In the genomic region with DNA sequence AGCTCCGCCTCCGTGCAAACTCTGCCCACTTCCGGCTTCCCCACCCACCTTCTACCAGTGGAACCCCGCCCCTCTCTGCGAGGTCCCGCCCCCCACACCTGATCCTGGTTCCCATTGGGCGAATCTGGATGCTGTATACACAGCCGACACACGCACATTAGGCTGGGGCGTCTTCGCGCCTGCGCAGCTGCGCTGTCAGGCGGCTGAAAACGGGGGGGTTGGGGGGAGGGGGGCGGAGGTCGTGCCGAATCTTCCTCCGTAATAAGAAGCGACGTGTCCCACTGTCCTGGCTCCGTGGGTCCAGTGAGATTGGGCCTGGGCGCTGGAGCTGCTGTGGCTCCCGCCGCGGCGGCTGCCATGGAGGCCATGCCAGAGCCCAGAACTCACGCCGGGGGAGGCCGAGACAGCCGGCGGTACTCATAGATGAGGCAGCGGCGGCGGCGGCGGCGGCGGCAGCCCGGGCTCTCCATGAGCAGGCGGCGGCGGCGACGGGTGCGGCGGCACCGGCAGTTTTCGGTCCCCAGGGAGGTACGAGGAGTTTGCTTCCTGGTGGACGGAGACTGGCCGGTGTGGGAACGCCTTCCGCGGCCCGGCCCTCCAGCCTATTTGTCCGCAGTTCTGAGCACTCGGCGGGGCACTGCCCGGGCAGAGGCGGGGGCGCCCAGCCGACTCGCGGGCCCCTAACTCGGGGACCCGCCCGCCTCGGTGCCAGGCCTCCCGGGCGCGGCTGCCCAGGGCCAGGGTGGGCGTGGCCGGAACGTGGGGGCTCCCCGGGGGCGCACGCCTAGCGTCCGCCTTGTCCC, we compare ENCODE assay signal across 8 cellular contexts.
DNase-seq lines count a peak whose midpoint lies in the region; ATAC-seq and TF ChIP-seq lines count a peak whose summit lies in the region.

No MANE protein-coding gene starts in this region.

- peak overlapping the region; percentile 76 for H3K4me3 ChIP-seq in LNCaP clone FGC (ENCODE audit: low read depth, low read length)

- peak overlapping the region; percentile 92 for H3K27ac Mint-ChIP-seq in activated T-helper 2 cell treated with anti-CD3 and anti-CD28 coated beads, Interferon-gamma antibody, Interleukin-2, Interleukin-4, amounts not matched to agents 10 μg/mL and 5 μg/mL and 100 μg/mL, durations not matched to agents 14 hours and 24 hours and 36 hours
- peak overlapping the region; percentile 88 to 97 for H3K27ac Mint-ChIP-seq in natural killer cell

- H3K9me3 Mint-ChIP-seq in activated T-helper 2 cell treated with anti-CD3 and anti-CD28 coated beads, Interferon-gamma antibody, Interleukin-2, Interleukin-4, amounts not matched to agents 10 μg/mL and 5 μg/mL and 100 μg/mL, durations not matched to agents 14 hours and 24 hours and 36 hours, result peaks cover 17% of the 10 kb centered on the region
- H3K9me3 Mint-ChIP-seq in natural killer cell, result no peaks in the 10 kb centered on the region

- peaks cover 5% of the 10 kb centered on the region for H3K36me3 Mint-ChIP-seq in activated T-helper 2 cell treated with anti-CD3 and anti-CD28 coated beads, Interferon-gamma antibody, Interleukin-2, Interleukin-4, amounts not matched to agents 10 μg/mL and 5 μg/mL and 100 μg/mL, durations not matched to agents 14 hours and 24 hours and 36 hours (ENCODE audit: low read depth)
- H3K36me3 Mint-ChIP-seq in natural killer cell, result no peaks in the 10 kb centered on the region

- no peaks in the 10 kb centered on the region for H3K27me3 Mint-ChIP-seq in activated T-helper 2 cell treated with anti-CD3 and anti-CD28 coated beads, Interferon-gamma antibody, Interleukin-2, Interleukin-4, amounts not matched to agents 10 μg/mL and 5 μg/mL and 100 μg/mL, durations not matched to agents 14 hours and 24 hours and 36 hours (ENCODE audit: low read depth)
- no peaks in the 10 kb centered on the region for H3K27me3 Mint-ChIP-seq in natural killer cell (ENCODE audit: low read depth in 2 of 2)

- intact Hi-C loops in activated T-helper 2 cell treated with anti-CD3 and anti-CD28 coated beads, Interferon-gamma antibody, Interleukin-2, Interleukin-4, amounts not matched to agents 10 μg/mL and 5 μg/mL and 100 μg/mL, durations not matched to agents 14 hours and 24 hours and 36 hours (cut with micrococcal nuclease), result loop anchor here (1.0 to 2.0 kb wide), 4 partner anchors 64 to 356 kb away; a partner anchor contains a TSS
- intact Hi-C loops in natural killer cell (cut with micrococcal nuclease), result loop anchor here (1.0 to 5.0 kb wide), 4 partner anchors 64 to 355 kb away; a partner anchor contains a TSS

- peak; percentile 97 for DNase-seq in EL
- peak; percentile 93 for DNase-seq in H4 (ENCODE audit: low spot score)
- DNase-seq in LNCaP clone FGC (ENCODE audit: low read depth), result peak; percentile 97
- peak; percentile 92 for DNase-seq in RPMI8226
- DNase-seq in activated T-helper 2 cell treated with anti-CD3 and anti-CD28 coated beads, Interferon-gamma antibody, Interleukin-2, Interleukin-4, amounts not matched to agents 10 μg/mL and 5 μg/mL and 100 μg/mL, durations not matched to agents 14 hours and 24 hours and 36 hours (ENCODE audit: low spot score), result peak; percentile 86
- peak; percentile 97 for DNase-seq in fibroblast of peridontal ligament (ENCODE audit: extremely low read depth)
- peak; percentile 84 for DNase-seq in natural killer cell
- peak; percentile 93 to 99 (median 95) for DNase-seq in stimulated activated naive CD4-positive, alpha-beta T cell (lab: John Stamatoyannopoulos, UW)

- TF ChIP-seq CTCF in LNCaP clone FGC (IDR thresholded peaks at IDR 0.05; ENCODE audit: control insufficient read depth, extremely low read depth, insufficient read depth) (no peak), natural killer cell (IDR thresholded peaks at IDR 0.05) (no peak)

- H3K4me3 Mint-ChIP-seq in activated T-helper 2 cell treated with anti-CD3 and anti-CD28 coated beads, Interferon-gamma antibody, Interleukin-2, Interleukin-4, amounts not matched to agents 10 μg/mL and 5 μg/mL and 100 μg/mL, durations not matched to agents 14 hours and 24 hours and 36 hours (ENCODE audit: low read depth), result peak overlapping the region; percentile 92
- peak overlapping the region; percentile 86 for H3K4me3 Mint-ChIP-seq in natural killer cell

- peaks cover 13% of the 10 kb centered on the region for H3K4me1 Mint-ChIP-seq in activated T-helper 2 cell treated with anti-CD3 and anti-CD28 coated beads, Interferon-gamma antibody, Interleukin-2, Interleukin-4, amounts not matched to agents 10 μg/mL and 5 μg/mL and 100 μg/mL, durations not matched to agents 14 hours and 24 hours and 36 hours (ENCODE audit: low read depth)
- H3K4me1 Mint-ChIP-seq in natural killer cell, result peaks cover 11 to 14% of the 10 kb centered on the region in 2 donors

- peak; percentile 97 to 100 (median 97) for ATAC-seq in natural killer cell

Comparison
In these comparisons a context has a peak if more than half of its experiments do, and no peak if none do; other contexts are left out.
1. Peak in every context shown above with its lines: DNase-seq, ATAC-seq and H3K4me3 ChIP-seq.